In genomic region chr9:126222835-126223431, GRCh38 we compare ENCODE assay signal across 33 cellular contexts.
A peak's percentile ranks its signal among the peaks of the same experiment; 100 is the strongest.
DNase-seq lines count a peak whose midpoint lies in the region; ATAC-seq and TF ChIP-seq lines count a peak whose summit lies in the region.
"Had no signal": no experiment of that assay in that cellular context is flagged by ENCODE, and none has a peak within 500 bp of the region (broad histone marks: within the 10 kb centered on the region; RNA-seq: fewer than 3 reads in every experiment).

No MANE protein-coding gene starts in this region.

- no peak overlapping the region for H3K9ac ChIP-seq in HUES6 (ENCODE audit: low read length)

- H3K27ac ChIP-seq in HUES6 (ENCODE audit: low read depth, low read length) = no peak overlapping the region
- H3K27ac ChIP-seq: breast epithelium, dorsolateral prefrontal cortex, heart left ventricle, left lung, neutrophil, prostate gland, sigmoid colon had no signal

- H3K9me3 ChIP-seq in HUES6 (ENCODE audit: control insufficient read depth, insufficient read depth, low read depth, low read length) = no peaks in the 10 kb centered on the region
- H3K9me3 ChIP-seq: left lung, neutrophil, prostate gland had no signal

- H3K4me1 Mint-ChIP-seq in activated CD8-positive, alpha-beta T cell treated with anti-CD3 and anti-CD28 coated beads, Interleukin-2, amount 10 ng/mL, durations not matched to agents 7 days and 5 days (ENCODE audit: low read depth) = no peaks in the 10 kb centered on the region
- no peaks in the 10 kb centered on the region for H3K4me1 Mint-ChIP-seq in activated CD8-positive, alpha-beta T cell treated with anti-CD3 and anti-CD28 coated beads for 36 hours (ENCODE audit: low read depth)
- peaks cover 5 to 7% of the 10 kb centered on the region in 2 donors for H3K4me1 Mint-ChIP-seq in stimulated activated naive B cell treated with anti-CD40 and anti-IgM and Interleukin-4, amounts not matched to agents 10 μg/mL and 1 μg/mL and 100 μg/mL, for 72 hours
- H3K4me1 Mint-ChIP-seq: activated naive CD8-positive, alpha-beta T cell treated with anti-CD3 and anti-CD28 coated beads for 36 hours; immature natural killer cell; mesothelial cell of epicardium had no signal

- no peak for TF ChIP-seq CTCF in activated CD8-positive, alpha-beta T cell treated with anti-CD3 and anti-CD28 coated beads for 36 hours (IDR thresholded peaks at IDR 0.05)

- no peaks in the 10 kb centered on the region for H3K9me3 Mint-ChIP-seq in activated CD8-positive, alpha-beta T cell treated with anti-CD3 and anti-CD28 coated beads, Interleukin-2, amount 10 ng/mL, durations not matched to agents 7 days and 5 days (ENCODE audit: insufficient read depth)
- H3K9me3 Mint-ChIP-seq in activated CD8-positive, alpha-beta T cell treated with anti-CD3 and anti-CD28 coated beads for 36 hours = peaks cover 2% of the 10 kb centered on the region
- H3K9me3 Mint-ChIP-seq in stimulated activated naive B cell treated with anti-CD40 and anti-IgM and Interleukin-4, amounts not matched to agents 10 μg/mL and 1 μg/mL and 100 μg/mL, for 72 hours = peaks cover 0 to 1% of the 10 kb centered on the region in 2 donors
- H3K9me3 Mint-ChIP-seq: activated CD4-positive, alpha-beta memory T cell treated with anti-CD3 and anti-CD28 coated beads for 36 hours; activated naive CD8-positive, alpha-beta T cell treated with anti-CD3 and anti-CD28 coated beads for 36 hours; immature natural killer cell; T-helper 1 cell treated with Interleukin-12 subunit alpha and Interleukin-12 subunit beta and Interleukin-4 antibody, amounts not matched to agents 30 μg/mL and 1 μg/mL, for 36 hours had no signal

- intact Hi-C loops in activated CD8-positive, alpha-beta T cell treated with anti-CD3 and anti-CD28 coated beads for 36 hours (cut with micrococcal nuclease) = no loop called here

- no peak overlapping the region for H3K27ac Mint-ChIP-seq in activated CD8-positive, alpha-beta T cell treated with anti-CD3 and anti-CD28 coated beads, Interleukin-2, amount 10 ng/mL, durations not matched to agents 7 days and 5 days
- no peak overlapping the region for H3K27ac Mint-ChIP-seq in activated CD8-positive, alpha-beta T cell treated with anti-CD3 and anti-CD28 coated beads for 36 hours
- no peak overlapping the region for H3K27ac Mint-ChIP-seq in stimulated activated naive B cell treated with anti-CD40 and anti-IgM and Interleukin-4, amounts not matched to agents 10 μg/mL and 1 μg/mL and 100 μg/mL, for 72 hours
- H3K27ac Mint-ChIP-seq: activated CD4-positive, alpha-beta memory T cell treated with anti-CD3 and anti-CD28 coated beads for 36 hours; activated naive CD8-positive, alpha-beta T cell treated with anti-CD3 and anti-CD28 coated beads for 36 hours; immature natural killer cell; mesothelial cell of epicardium; T-helper 1 cell treated with Interleukin-12 subunit alpha and Interleukin-12 subunit beta and Interleukin-4 antibody, amounts not matched to agents 30 μg/mL and 1 μg/mL, for 36 hours had no signal

- CTCF ChIA-PET in activated CD8-positive, alpha-beta T cell treated with anti-CD3 and anti-CD28 coated beads, Interleukin-2, amount 10 ng/mL, durations not matched to agents 7 days and 5 days (lab: Charles Lee) = interaction anchor here (1.4 kb wide), 1 partner anchor 268 kb away, joined by 3 read pairs; no protein-coding TSS in a partner anchor
- CTCF ChIA-PET in activated CD8-positive, alpha-beta T cell treated with anti-CD3 and anti-CD28 coated beads for 36 hours (lab: Charles Lee) = interaction anchor here (1.4 kb wide), 1 partner anchor 269 kb away, joined by 3 read pairs; no protein-coding TSS in a partner anchor

- DNase-seq in activated CD8-positive, alpha-beta T cell treated with anti-CD3 and anti-CD28 coated beads, Interleukin-2, amount 10 ng/mL, durations not matched to agents 7 days and 5 days = peak; percentile 9
- no peak for DNase-seq in activated CD8-positive, alpha-beta T cell treated with anti-CD3 and anti-CD28 coated beads for 36 hours
- DNase-seq in iPS-NIHi7 (ENCODE audit: extremely low spot score) (peak; percentile 33), activated T-cell treated with anti-CD3 and anti-CD28 coated beads for 4 hours (no peak), Ammon's horn (ENCODE audit: low spot score) (no peak), T-helper 2 cell (no peak)
- no peak for DNase-seq in stimulated activated naive B cell treated with anti-CD40 and anti-IgM and Interleukin-4, amounts not matched to agents 10 μg/mL and 1 μg/mL and 100 μg/mL, for 72 hours
- DNase-seq: activated CD4-positive, alpha-beta memory T cell treated with anti-CD3 and anti-CD28 coated beads for 36 hours; activated naive CD8-positive, alpha-beta T cell treated with anti-CD3 and anti-CD28 coated beads for 36 hours; anterior cingulate cortex; CD8-positive, alpha-beta memory T cell; DMS 273 treated with DMSO at 0.1 percent for 48 hours; dorsolateral prefrontal cortex; foreskin melanocyte; heart left ventricle; immature natural killer cell; left lung; NCI-H1092; NCI-H1694; NCI-H446; NCI-H748 treated with DMSO at 0.1 percent for 48 hours; Right ventricle myocardium superior; sigmoid colon; stimulated activated CD4-positive, alpha-beta T cell treated with anti-CD3 and anti-CD28 coated beads, Interleukin-4, amount 100 ng/mL, for 1 hour; trophoblast cell had no signal

- H3K27me3 Mint-ChIP-seq in activated CD8-positive, alpha-beta T cell treated with anti-CD3 and anti-CD28 coated beads, Interleukin-2, amount 10 ng/mL, durations not matched to agents 7 days and 5 days (ENCODE audit: low read depth) = peaks cover 49% of the 10 kb centered on the region
- H3K27me3 Mint-ChIP-seq in activated CD8-positive, alpha-beta T cell treated with anti-CD3 and anti-CD28 coated beads for 36 hours = peaks cover 57% of the 10 kb centered on the region
- peaks cover 62 to 89% of the 10 kb centered on the region in 2 donors for H3K27me3 Mint-ChIP-seq in stimulated activated naive B cell treated with anti-CD40 and anti-IgM and Interleukin-4, amounts not matched to agents 10 μg/mL and 1 μg/mL and 100 μg/mL, for 72 hours

- H3K4me1 ChIP-seq in HUES6 (ENCODE audit: control insufficient read depth, insufficient read depth, low read length) = no peaks in the 10 kb centered on the region
- H3K4me1 ChIP-seq: breast epithelium, left lung, prostate gland, sigmoid colon had no signal

- peak overlapping the region; percentile 41; the same call in 1 of the 2 replicates for H3K4me3 ChIP-seq in HUES6 (ENCODE audit: low read depth, low read length)
- H3K4me3 ChIP-seq: breast epithelium, left lung, prostate gland, sigmoid colon had no signal

- H3K27me3 ChIP-seq in HUES6 (ENCODE audit: control insufficient read depth, insufficient read depth, low read length) = peaks cover 17% of the 10 kb centered on the region

- H3K4me3 Mint-ChIP-seq in activated CD8-positive, alpha-beta T cell treated with anti-CD3 and anti-CD28 coated beads, Interleukin-2, amount 10 ng/mL, durations not matched to agents 7 days and 5 days = no peak overlapping the region
- H3K4me3 Mint-ChIP-seq in activated CD8-positive, alpha-beta T cell treated with anti-CD3 and anti-CD28 coated beads for 36 hours = no peak overlapping the region
- H3K4me3 Mint-ChIP-seq in stimulated activated naive B cell treated with anti-CD40 and anti-IgM and Interleukin-4, amounts not matched to agents 10 μg/mL and 1 μg/mL and 100 μg/mL, for 72 hours = peak overlapping the region in 1 of 2 donors; percentile 9
- H3K4me3 Mint-ChIP-seq: activated CD4-positive, alpha-beta memory T cell treated with anti-CD3 and anti-CD28 coated beads for 36 hours; activated naive CD8-positive, alpha-beta T cell treated with anti-CD3 and anti-CD28 coated beads for 36 hours; CD8-positive, alpha-beta memory T cell; immature natural killer cell; mesothelial cell of epicardium; T-helper 1 cell treated with Interleukin-12 subunit alpha and Interleukin-12 subunit beta and Interleukin-4 antibody, amounts not matched to agents 30 μg/mL and 1 μg/mL, for 36 hours had no signal

- H3K36me3 ChIP-seq in HUES6 (ENCODE audit: control insufficient read depth, insufficient read depth, low read length) = no peaks in the 10 kb centered on the region
- H3K36me3 ChIP-seq: breast epithelium, heart left ventricle, left lung, neutrophil, prostate gland, sigmoid colon had no signal

- POLR2A ChIA-PET in activated CD8-positive, alpha-beta T cell treated with anti-CD3 and anti-CD28 coated beads, Interleukin-2, amount 10 ng/mL, durations not matched to agents 7 days and 5 days (lab: Charles Lee) = no interaction called here
- POLR2A ChIA-PET in activated CD8-positive, alpha-beta T cell treated with anti-CD3 and anti-CD28 coated beads for 36 hours (lab: Charles Lee) = no interaction called here

- ATAC-seq in activated CD8-positive, alpha-beta T cell treated with anti-CD3 and anti-CD28 coated beads, Interleukin-2, amount 10 ng/mL, durations not matched to agents 7 days and 5 days = no peak
- no peak for ATAC-seq in activated CD8-positive, alpha-beta T cell treated with anti-CD3 and anti-CD28 coated beads for 36 hours
- ATAC-seq in stimulated activated naive B cell treated with anti-CD40 and anti-IgM and Interleukin-4, amounts not matched to agents 10 μg/mL and 1 μg/mL and 100 μg/mL, for 72 hours (replicated peaks) = peak; percentile 29 to 51
- ATAC-seq: activated CD4-positive, CD25-positive, alpha-beta regulatory T cell treated with anti-CD3 and anti-CD28 coated beads, Interleukin-2, amount 50 U/mL, for 24 hours; left lung; SK-N-SH treated with all-trans-retinoic acid at 6 μM for 48 hours had no signal

- H3K36me3 Mint-ChIP-seq in activated CD8-positive, alpha-beta T cell treated with anti-CD3 and anti-CD28 coated beads, Interleukin-2, amount 10 ng/mL, durations not matched to agents 7 days and 5 days (ENCODE audit: low read depth) = peaks cover 2% of the 10 kb centered on the region
- peaks cover 2% of the 10 kb centered on the region for H3K36me3 Mint-ChIP-seq in activated CD8-positive, alpha-beta T cell treated with anti-CD3 and anti-CD28 coated beads for 36 hours (ENCODE audit: low read depth)
- peaks cover 0 to 2% of the 10 kb centered on the region in 2 donors for H3K36me3 Mint-ChIP-seq in stimulated activated naive B cell treated with anti-CD40 and anti-IgM and Interleukin-4, amounts not matched to agents 10 μg/mL and 1 μg/mL and 100 μg/mL, for 72 hours
- H3K36me3 Mint-ChIP-seq: activated CD4-positive, alpha-beta memory T cell treated with anti-CD3 and anti-CD28 coated beads for 36 hours; activated naive CD8-positive, alpha-beta T cell treated with anti-CD3 and anti-CD28 coated beads for 36 hours; immature natural killer cell had no signal

Comparison
In these comparisons a context has a peak if more than half of its experiments do, and no peak if none do; other contexts are left out.
1. DNase-seq: peak in activated CD8-positive, alpha-beta T cell treated with anti-CD3 and anti-CD28 coated beads, Interleukin-2, amount 10 ng/mL, durations not matched to agents 7 days and 5 days (single experiment) and iPS-NIHi7 (single experiment); none in activated CD8-positive, alpha-beta T cell treated with anti-CD3 and anti-CD28 coated beads for 36 hours (single experiment), stimulated activated naive B cell treated with anti-CD40 and anti-IgM and Interleukin-4, amounts not matched to agents 10 μg/mL and 1 μg/mL and 100 μg/mL, for 72 hours (single experiment), activated T-cell treated with anti-CD3 and anti-CD28 coated beads for 4 hours (single experiment), Ammon's horn (single experiment) and T-helper 2 cell (0 of 5).
2. ATAC-seq: peak in stimulated activated naive B cell treated with anti-CD40 and anti-IgM and Interleukin-4, amounts not matched to agents 10 μg/mL and 1 μg/mL and 100 μg/mL, for 72 hours (2 of 2); none in activated CD8-positive, alpha-beta T cell treated with anti-CD3 and anti-CD28 coated beads, Interleukin-2, amount 10 ng/mL, durations not matched to agents 7 days and 5 days (single experiment) and activated CD8-positive, alpha-beta T cell treated with anti-CD3 and anti-CD28 coated beads for 36 hours (single experiment).